Comparison of ENCODE assay signal across 16 cellular contexts in the genomic region with DNA sequence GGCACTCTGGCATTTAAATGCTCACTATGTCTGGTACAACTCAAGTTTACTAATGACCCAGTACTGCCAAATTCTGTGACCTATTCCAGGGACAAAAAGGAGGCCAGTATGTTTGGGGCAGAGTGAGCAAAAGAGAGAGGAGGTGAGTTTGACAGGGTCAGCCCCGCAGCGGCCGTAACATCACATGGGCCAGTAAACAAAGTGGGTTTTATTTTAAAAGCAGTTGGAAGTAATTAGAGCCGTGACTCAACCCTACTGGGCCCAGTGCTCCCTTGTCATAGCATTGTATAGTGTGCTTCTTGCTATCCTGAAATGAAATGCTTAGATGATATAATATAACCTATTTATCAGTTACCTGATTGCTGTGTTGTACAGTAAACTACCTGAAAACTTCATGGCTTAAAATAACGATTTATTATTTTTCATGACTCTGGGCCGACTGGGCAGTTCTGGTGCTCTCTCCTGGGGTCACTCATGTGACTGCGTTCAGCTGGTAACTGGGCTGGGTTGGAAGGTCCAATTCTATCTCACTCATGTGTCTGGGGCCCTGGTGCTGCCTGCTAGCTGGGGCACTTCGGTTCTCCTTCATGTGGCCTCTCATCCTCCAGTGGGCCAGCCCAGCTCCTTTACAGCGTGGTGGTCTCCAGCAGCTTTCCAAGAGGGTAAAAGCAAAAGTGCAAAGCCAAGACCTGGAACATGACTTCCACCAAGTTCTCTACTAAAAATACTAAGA. TPM values are rescaled to one million over a fixed set of nuclear protein-coding genes. Genes with fewer than 3 reads are reported as not detected.
A peak's percentile ranks its signal among the peaks of the same experiment; 100 is the strongest.
DNase-seq lines count a peak whose midpoint lies in the region; ATAC-seq and TF ChIP-seq lines count a peak whose summit lies in the region.
"Had no signal": no experiment of that assay in that cellular context is flagged by ENCODE, and none has a peak within 500 bp of the region (broad histone marks: within the 10 kb centered on the region; RNA-seq: fewer than 3 reads in every experiment).

No MANE protein-coding gene starts in this region.

- no peaks in the 10 kb centered on the region for H3K27me3 ChIP-seq in AG04450 (ENCODE audit: control insufficient read depth, insufficient read depth, low read length)
- H3K27me3 ChIP-seq in hepatocyte = no peaks in the 10 kb centered on the region
- H3K27me3 ChIP-seq: adrenal gland, left lung, spleen had no signal

- no peaks in the 10 kb centered on the region for H3K79me2 ChIP-seq in hepatocyte

- CTCF ChIA-PET in AG04450 (lab: Charles Lee) = no interaction called here
- CTCF ChIA-PET in activated CD4-positive, alpha-beta T cell treated with anti-CD3 and anti-CD28 coated beads for 36 hours (lab: Charles Lee) = no interaction called here

- no peaks in the 10 kb centered on the region for H3K27me3 Mint-ChIP-seq in activated CD4-positive, alpha-beta T cell treated with anti-CD3 and anti-CD28 coated beads for 36 hours

- ATAC-seq in activated CD4-positive, alpha-beta T cell treated with anti-CD3 and anti-CD28 coated beads for 36 hours = no peak
- ATAC-seq: A549, left lung had no signal

- no peak overlapping the region for H3K4me3 Mint-ChIP-seq in activated CD4-positive, alpha-beta T cell treated with anti-CD3 and anti-CD28 coated beads for 36 hours

- DNase-seq in AG04450 (ENCODE audit: low read depth, low spot score) (peak; percentile 27), HFF-Myc (ENCODE audit: extremely low read depth, low read depth) (peak; percentile 31), astrocyte of the cerebellum (ENCODE audit: low read depth) (peak; percentile 15), hepatocyte (ENCODE audit: low spot score) (no peak), NCI-H2227 treated with DMSO at 0.1 percent for 48 hours (lab: John Stamatoyannopoulos, UW) (no peak), cerebellar cortex (ENCODE audit: low spot score) (no peak), NCI-H187 (lab: John Stamatoyannopoulos, UW) (no peak)
- DNase-seq in activated CD4-positive, alpha-beta T cell treated with anti-CD3 and anti-CD28 coated beads for 36 hours = no peak
- DNase-seq: activated CD8-positive, alpha-beta memory T cell treated with anti-CD3 and anti-CD28 coated beads for 24 hours; adrenal gland; left lung; NCI-H1694 treated with DMSO at 0.1 percent for 48 hours; spleen; stimulated activated naive CD4-positive, alpha-beta T cell had no signal

- peaks cover 32% of the 10 kb centered on the region for H3K4me1 ChIP-seq in hepatocyte (ENCODE audit: insufficient read depth)
- H3K4me1 ChIP-seq: left lung, spleen had no signal

- intact Hi-C loops in activated CD4-positive, alpha-beta T cell treated with anti-CD3 and anti-CD28 coated beads for 36 hours (cut with DNase I, micrococcal nuclease) = no loop called here

- in situ Hi-C loops in astrocyte of the cerebellum (cut with HindIII; ENCODE audit: low sequenced_read_pairs) = no loop called here

- no peak overlapping the region for H3K27ac Mint-ChIP-seq in activated CD4-positive, alpha-beta T cell treated with anti-CD3 and anti-CD28 coated beads for 36 hours

- H3K27ac ChIP-seq in AG04450 (ENCODE audit: low read depth, low read length) (peak overlapping the region; percentile 33), hepatocyte (peak overlapping the region; percentile 7)
- H3K27ac ChIP-seq: A549, adrenal gland, left lung, SK-N-MC, spleen had no signal

- no peaks in the 10 kb centered on the region for H3K36me3 Mint-ChIP-seq in activated CD4-positive, alpha-beta T cell treated with anti-CD3 and anti-CD28 coated beads for 36 hours (ENCODE audit: low read depth)

- POLR2A ChIA-PET in AG04450 (lab: Yijun Ruan, JAX) = no interaction called here
- POLR2A ChIA-PET in activated CD4-positive, alpha-beta T cell treated with anti-CD3 and anti-CD28 coated beads for 36 hours (lab: Charles Lee) = no interaction called here

- H3K9me2 ChIP-seq in hepatocyte (replicated peaks; ENCODE audit: insufficient read depth) = no peaks in the 10 kb centered on the region

- H3K4me2 ChIP-seq in hepatocyte = no peak overlapping the region

- H3K36me3 ChIP-seq in hepatocyte (replicated peaks; ENCODE audit: insufficient read depth, low read depth) = no peaks in the 10 kb centered on the region
- H3K36me3 ChIP-seq: adrenal gland, left lung, spleen had no signal

- WGBS in hepatocyte (ENCODE audit: low lambda C conversion rate, missing lambda C conversion rate) = 66% methylated on average over 9 of the region's 9 CpGs

- no peak overlapping the region for H2AFZ ChIP-seq in hepatocyte

- H3K9me3 Mint-ChIP-seq in activated CD4-positive, alpha-beta T cell treated with anti-CD3 and anti-CD28 coated beads for 36 hours (ENCODE audit: low read depth) = no peaks in the 10 kb centered on the region

- no peaks in the 10 kb centered on the region for H4K20me1 ChIP-seq in hepatocyte (ENCODE audit: insufficient read depth, poor library complexity, severe bottlenecking)

- H3K4me1 Mint-ChIP-seq in activated CD4-positive, alpha-beta T cell treated with anti-CD3 and anti-CD28 coated beads for 36 hours = no peaks in the 10 kb centered on the region

- no peak overlapping the region for H3K4me3 ChIP-seq in AG04450 (ENCODE audit: low read depth, low read length)
- no peak overlapping the region for H3K4me3 ChIP-seq in HFF-Myc (replicated peaks; ENCODE audit: low read depth, low read length)
- H3K4me3 ChIP-seq in astrocyte of the cerebellum (ENCODE audit: low read depth, low read length) = no peak overlapping the region
- no peak overlapping the region for H3K4me3 ChIP-seq in hepatocyte
- H3K4me3 ChIP-seq: A549, adrenal gland, left lung, SK-N-MC, spleen had no signal

- H3K9me3 ChIP-seq in AG04450 (ENCODE audit: control insufficient read depth, insufficient read depth, low read length) (no peaks in the 10 kb centered on the region), hepatocyte (ENCODE audit: low read depth) (no peaks in the 10 kb centered on the region)
- H3K9me3 ChIP-seq: A549, adrenal gland, left lung, spleen had no signal

- TF ChIP-seq CTCF in AG04450 (IDR thresholded peaks at IDR 0.05; ENCODE audit: low read depth, low read length) (no peak), HFF-Myc (IDR thresholded peaks at IDR 0.05; ENCODE audit: low read depth, low read length, missing control alignments) (no peak), astrocyte of the cerebellum (IDR thresholded peaks at IDR 0.05; ENCODE audit: low read depth, low read length, missing control alignments) (no peak), hepatocyte (IDR thresholded peaks at IDR 0.05; ENCODE audit: poor library complexity) (no peak)

RNA-seq across cellular contexts. Expression of a gene that starts 27.4 kb away (rescaled TPM):
- polyA plus RNA-seq in AG04450 (2011; rRNA removed) (13.8 and 18.0 TPM in 2 replicates), hepatocyte (7.2 and 12.0 TPM in 2 replicates)
- polyA minus RNA-seq in AG04450 (2011; rRNA and poly(A)+ RNA removed) = 4.6 and 12.1 TPM in 2 replicates
- 9.7 and 11.8 TPM in 2 replicates for total RNA-seq in hepatocyte
- total RNA-seq in activated CD4-positive, alpha-beta T cell treated with anti-CD3 and anti-CD28 coated beads for 36 hours = 1 to 10 TPM; 2.7 to 3.5 TPM

RNA-seq across cellular contexts. Expression of a gene that starts 27.4 kb away (rescaled TPM):
- polyA plus RNA-seq in AG04450 (2011; rRNA removed) (11.5 and 14.9 TPM in 2 replicates), hepatocyte (28.2 and 30.4 TPM in 2 replicates)
- 7.8 and 9.4 TPM in 2 replicates for polyA minus RNA-seq in AG04450 (2011; rRNA and poly(A)+ RNA removed)
- 19.4 and 22.0 TPM in 2 replicates for total RNA-seq in hepatocyte
- total RNA-seq in activated CD4-positive, alpha-beta T cell treated with anti-CD3 and anti-CD28 coated beads for 36 hours = 10 to 100 TPM; 28.9 to 29.5 TPM

Comparison
In these comparisons a context has a peak if more than half of its experiments do, and no peak if none do; other contexts are left out.
1. DNase-seq: peak in AG04450 (single experiment), HFF-Myc (single experiment) and astrocyte of the cerebellum (single experiment); none in hepatocyte (single experiment), activated CD4-positive, alpha-beta T cell treated with anti-CD3 and anti-CD28 coated beads for 36 hours (single experiment), NCI-H2227 treated with DMSO at 0.1 percent for 48 hours (single experiment), cerebellar cortex (single experiment) and NCI-H187 (0 of 2).